18 cellular contexts compared by ENCODE assay signal in the genomic region with DNA sequence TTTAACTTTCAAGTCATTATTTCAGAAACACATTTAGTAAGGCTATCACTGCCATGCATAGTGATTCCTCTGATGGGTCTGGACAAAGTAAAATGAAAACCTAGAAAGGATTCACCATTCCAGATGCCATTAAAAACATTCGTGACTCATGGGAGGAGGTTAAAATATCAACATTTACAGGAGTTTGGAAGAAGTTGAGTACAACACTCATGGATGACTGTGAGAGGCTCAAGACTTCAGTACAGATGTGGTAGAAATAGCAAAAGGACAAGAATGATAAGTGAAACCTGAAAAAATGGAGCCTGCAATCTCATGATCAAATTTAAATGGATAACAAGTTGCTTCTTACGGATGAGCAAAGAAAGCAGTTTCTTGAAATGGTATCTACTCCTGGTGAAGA.
"Had no signal": no experiment of that assay in that cellular context is flagged by ENCODE, and none has a peak within 500 bp of the region (broad histone marks: within the 10 kb centered on the region; RNA-seq: fewer than 3 reads in every experiment).

No MANE protein-coding gene starts in this region.

- H3K36me3 ChIP-seq: colonic mucosa, gastroesophageal sphincter, left ventricle myocardium inferior, lower lobe of right lung, neural progenitor cell had no signal

- H3K27ac Mint-ChIP-seq: memory B cell; natural killer cell treated with Interleukin-12 subunit alpha and Interleukin-12 subunit beta and Interleukin-15 and Interleukin-18, amount 100 ng/mL, for 72 hours; neural progenitor cell had no signal

- H3K36me3 Mint-ChIP-seq: memory B cell had no signal

- DNase-seq: colonic mucosa; dermis blood vessel endothelial cell; glutamatergic neuron; islet precursor cell; left ventricle myocardium inferior; lower lobe of right lung; midbrain; small intestine; stimulated activated CD4-positive, alpha-beta T cell treated with anti-CD3 and anti-CD28 coated beads, Interleukin-12 subunit alpha, Interleukin-12 subunit beta, amount 100 ng/mL, for 4 hours; stimulated activated CD4-positive, alpha-beta T cell treated with anti-CD3 and anti-CD28 coated beads, Interleukin-2, amount 100 ng/mL, for 48 hours; stimulated activated naive CD4-positive, alpha-beta T cell treated with Interleukin-2 at 50 U/mL for 16 hours; trophoblast cell had no signal

- H3K4me3 Mint-ChIP-seq: memory B cell; natural killer cell treated with Interleukin-12 subunit alpha and Interleukin-12 subunit beta and Interleukin-15 and Interleukin-18, amount 100 ng/mL, for 72 hours; neural progenitor cell had no signal

- H3K27me3 ChIP-seq: colonic mucosa, gastroesophageal sphincter had no signal

- H3K4me2 ChIP-seq: neural progenitor cell had no signal

- H3K9me3 ChIP-seq: colonic mucosa had no signal

- H2AFZ ChIP-seq: neural progenitor cell had no signal

- FAIRE-seq: endothelial cell of umbilical vein, small intestine had no signal

- H3K9me3 Mint-ChIP-seq: natural killer cell treated with Interleukin-12 subunit alpha and Interleukin-12 subunit beta and Interleukin-15 and Interleukin-18, amount 100 ng/mL, for 72 hours had no signal

- H3K4me3 ChIP-seq: colonic mucosa, gastroesophageal sphincter, left ventricle myocardium inferior, lower lobe of right lung, neural progenitor cell had no signal

- ATAC-seq: gastroesophageal sphincter; lower lobe of right lung; natural killer cell treated with Interleukin-12 subunit alpha and Interleukin-12 subunit beta and Interleukin-15 and Interleukin-18, amount 100 ng/mL, for 72 hours; sciatic nerve had no signal

- H3K4me1 ChIP-seq: colonic mucosa, lower lobe of right lung, neural progenitor cell had no signal

- H3K27ac ChIP-seq: colonic mucosa, gastroesophageal sphincter, left ventricle myocardium inferior, lower lobe of right lung, neural progenitor cell had no signal

- H3K9ac ChIP-seq: neural progenitor cell had no signal
